Comparison of ENCODE assay signal across 20 cellular contexts in the genomic region with DNA sequence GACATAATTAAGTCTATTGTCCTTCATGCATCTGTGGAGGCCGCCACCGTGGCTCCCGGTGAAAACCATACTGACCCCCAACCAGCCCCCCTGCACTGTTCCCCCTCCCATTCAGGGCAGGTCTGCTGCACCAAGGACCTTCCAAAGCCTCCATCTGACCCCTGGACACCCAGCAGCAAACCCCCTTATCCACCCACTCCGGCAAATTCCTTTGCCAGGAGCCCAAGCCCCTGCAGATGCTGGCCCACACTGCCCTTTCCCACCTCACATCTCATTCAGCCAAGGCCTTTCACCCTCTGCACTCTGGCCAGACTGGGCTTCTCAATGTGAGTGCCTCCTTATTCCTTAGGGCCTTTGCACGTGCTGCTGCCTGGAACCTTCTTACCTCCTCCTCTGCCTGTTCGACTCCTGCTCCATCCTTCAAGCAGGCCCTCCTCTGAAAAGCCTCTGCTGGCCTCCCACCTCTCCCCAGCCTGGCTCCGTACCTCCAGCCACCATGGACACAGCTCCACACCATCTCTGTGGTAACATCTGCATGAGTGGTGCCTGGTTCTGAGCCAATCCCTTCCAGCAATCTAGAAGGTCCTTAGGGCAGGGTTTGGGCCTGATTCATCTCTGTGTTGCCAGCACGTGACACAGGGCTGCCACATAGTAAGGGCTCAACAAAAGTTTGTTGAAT.
"Had no signal": no experiment of that assay in that cellular context is flagged by ENCODE, and none has a peak within 500 bp of the region (broad histone marks: within the 10 kb centered on the region; RNA-seq: fewer than 3 reads in every experiment).

No MANE protein-coding gene starts in this region.

- H3K27me3 Mint-ChIP-seq: activated naive CD8-positive, alpha-beta T cell treated with anti-CD3 and anti-CD28 coated beads for 36 hours; type B pancreatic cell had no signal

- H3K4me1 ChIP-seq: body of pancreas, testis had no signal

- H3K4me3 Mint-ChIP-seq: activated CD4-positive, alpha-beta T cell treated with anti-CD3 and anti-CD28 coated beads, Interleukin-2, amount 10 ng/mL, durations not matched to agents 24 days and 14 days; activated naive CD8-positive, alpha-beta T cell treated with anti-CD3 and anti-CD28 coated beads for 36 hours; activated T-cell treated with anti-CD3 and anti-CD28 coated beads, Interleukin-2, amount 50 U/mL, for 72 hours; nephron; stimulated activated effector memory CD8-positive, alpha-beta T cell treated with anti-CD3 and anti-CD28 coated beads, Interleukin-12 subunit alpha, Interleukin-12 subunit beta, amount 100 ng/mL, for 72 hours; type B pancreatic cell had no signal

- H3K4me3 ChIP-seq: body of pancreas, esophagus muscularis mucosa, lung, sigmoid colon, testis had no signal

- H3K27ac ChIP-seq: body of pancreas, esophagus muscularis mucosa, sigmoid colon, testis had no signal

- H3K27ac Mint-ChIP-seq: activated CD4-positive, alpha-beta T cell treated with anti-CD3 and anti-CD28 coated beads, Interleukin-2, amount 10 ng/mL, durations not matched to agents 24 days and 14 days; activated naive CD8-positive, alpha-beta T cell treated with anti-CD3 and anti-CD28 coated beads for 36 hours; activated T-cell treated with anti-CD3 and anti-CD28 coated beads, Interleukin-2, amount 50 U/mL, for 72 hours; stimulated activated effector memory CD8-positive, alpha-beta T cell treated with anti-CD3 and anti-CD28 coated beads, Interleukin-12 subunit alpha, Interleukin-12 subunit beta, amount 100 ng/mL, for 72 hours; type B pancreatic cell had no signal

- DNase-seq: activated CD4-positive, alpha-beta T cell treated with anti-CD3 and anti-CD28 coated beads, Interleukin-2, amount 10 ng/mL, durations not matched to agents 24 days and 14 days; activated CD8-positive, alpha-beta memory T cell treated with anti-CD3 and anti-CD28 coated beads, Interleukin-2, amount 50 U/mL, for 4 hours; activated naive CD8-positive, alpha-beta T cell treated with anti-CD3 and anti-CD28 coated beads for 36 hours; activated T-cell treated with anti-CD3 and anti-CD28 coated beads, Interleukin-2, amount 50 U/mL, for 72 hours; body of pancreas; effector CD4-positive, alpha-beta T cell; foreskin fibroblast; hippocampal formation; midbrain; nucleus accumbens; sigmoid colon; stimulated activated CD4-positive, alpha-beta T cell treated with anti-CD3 and anti-CD28 coated beads, Interleukin-4, amount 100 ng/mL, for 24 hours; T-helper 1 cell; T1000; testis had no signal

- ATAC-seq: activated T-cell treated with anti-CD3 and anti-CD28 coated beads, Interleukin-2, amount 50 U/mL, for 72 hours; body of pancreas; stimulated activated effector memory CD8-positive, alpha-beta T cell treated with anti-CD3 and anti-CD28 coated beads, Interleukin-12 subunit alpha, Interleukin-12 subunit beta, amount 100 ng/mL, for 72 hours had no signal

- H3K36me3 ChIP-seq: esophagus muscularis mucosa, sigmoid colon had no signal

- H3K27me3 ChIP-seq: body of pancreas, esophagus muscularis mucosa, sigmoid colon, testis had no signal

- H3K4me1 Mint-ChIP-seq: activated CD4-positive, alpha-beta T cell treated with anti-CD3 and anti-CD28 coated beads, Interleukin-2, amount 10 ng/mL, durations not matched to agents 24 days and 14 days; activated naive CD8-positive, alpha-beta T cell treated with anti-CD3 and anti-CD28 coated beads for 36 hours had no signal

- H3K9me3 ChIP-seq: body of pancreas, esophagus muscularis mucosa, sigmoid colon, testis had no signal

- H3K36me3 Mint-ChIP-seq: activated naive CD8-positive, alpha-beta T cell treated with anti-CD3 and anti-CD28 coated beads for 36 hours; stimulated activated effector memory CD8-positive, alpha-beta T cell treated with anti-CD3 and anti-CD28 coated beads, Interleukin-12 subunit alpha, Interleukin-12 subunit beta, amount 100 ng/mL, for 72 hours had no signal
